In genomic region chr5:80487444-80487828, GRCh38 we compare ENCODE assay signal across 9 cellular contexts. TPM values are rescaled to one million over a fixed set of nuclear protein-coding genes. Genes with fewer than 3 reads are reported as not detected.
DNase-seq lines count a peak whose midpoint lies in the region; ATAC-seq and TF ChIP-seq lines count a peak whose summit lies in the region.
"Had no signal": no experiment of that assay in that cellular context is flagged by ENCODE, and none has a peak within 500 bp of the region (broad histone marks: within the 10 kb centered on the region; RNA-seq: fewer than 3 reads in every experiment).

No MANE protein-coding gene starts in this region.

- H3K14ac ChIP-seq in trophoblast cell (ENCODE audit: low read length), result no peak overlapping the region

- H4K91ac ChIP-seq in trophoblast cell (ENCODE audit: low read depth, low read length), result peak overlapping the region; percentile 64

- H2BK5ac ChIP-seq in trophoblast cell (ENCODE audit: low read depth, low read length, poor library complexity), result peak overlapping the region; percentile 37

- peak overlapping the region; percentile 15 for H3K9ac ChIP-seq in trophoblast cell (ENCODE audit: low read length)

- no peak overlapping the region for H2AK5ac ChIP-seq in trophoblast cell (ENCODE audit: low read length)

- DNase-seq in SJCRH30 (no peak), esophagus squamous epithelium (lab: John Stamatoyannopoulos, UW) (no peak), trophoblast cell (no peak), GM19238 (ENCODE audit: insufficient read length, low spot score) (no peak), NCI-H146 treated with DMSO at 0.1 percent for 48 hours (lab: John Stamatoyannopoulos, UW; ENCODE audit: unreplicated experiment) (no peak)

- H4K12ac ChIP-seq in trophoblast cell (ENCODE audit: low read depth, low read length), result peak overlapping the region; percentile 39

- no peaks in the 10 kb centered on the region for H3K36me3 ChIP-seq in DOHH2 (ENCODE audit: control insufficient read depth, low read length)
- peaks cover 31% of the 10 kb centered on the region for H3K36me3 ChIP-seq in SJCRH30
- peaks cover 0 to 13% (median 0%) of the 10 kb centered on the region in 3 donors for H3K36me3 ChIP-seq in esophagus squamous epithelium
- H3K36me3 ChIP-seq in trophoblast cell (ENCODE audit: control insufficient read depth in 1 of 2, insufficient read depth in 2 of 2, low read length in 2 of 2), result peaks cover 2 to 7% of the 10 kb centered on the region in 2 experiments

- H3K27ac ChIP-seq in DOHH2 (ENCODE audit: low read depth, low read length) (no peak overlapping the region), SJCRH30 (peak overlapping the region; percentile 85), esophagus squamous epithelium (peak overlapping the region; percentile 78 to 86 (median 86)), trophoblast cell (ENCODE audit: low read depth, low read length) (peak overlapping the region; percentile 93)

- TF ChIP-seq POLR2A in esophagus squamous epithelium (IDR thresholded peaks at IDR 0.05), result no peak

- peak overlapping the region; percentile 51 for H3K18ac ChIP-seq in trophoblast cell (ENCODE audit: low read length)

- no peak overlapping the region for H3K4ac ChIP-seq in trophoblast cell (ENCODE audit: low read depth, low read length)

- no peak for ATAC-seq in HG02610 (IDR thresholded peaks at IDR 0.05; ENCODE audit: unreplicated experiment)
- no peak for ATAC-seq in GM19035 (IDR thresholded peaks at IDR 0.05; ENCODE audit: unreplicated experiment)

- peaks cover 12% of the 10 kb centered on the region for H3K79me1 ChIP-seq in trophoblast cell (ENCODE audit: low read length)

- peaks cover 8% of the 10 kb centered on the region; the same call in 1 of the 2 replicates for H3F3A ChIP-seq in DOHH2 (ENCODE audit: control insufficient read depth, insufficient read depth)

- intact Hi-C loops in esophagus squamous epithelium (cut with DNase I), result loop anchor here (10.0 kb wide), 1 partner anchor 177 kb away; no protein-coding TSS in a partner anchor

- H3K4me3 ChIP-seq in DOHH2 (ENCODE audit: low read length), result peak overlapping the region; percentile 77
- H3K4me3 ChIP-seq in SJCRH30, result peak overlapping the region; percentile 62
- peak overlapping the region; percentile 57 to 72 (median 67) for H3K4me3 ChIP-seq in esophagus squamous epithelium
- H3K4me3 ChIP-seq in trophoblast cell (ENCODE audit: low read depth, low read length), result peak overlapping the region; percentile 83

- TF ChIP-seq CTCF in DOHH2 (IDR thresholded peaks at IDR 0.05; ENCODE audit: low read depth, low read length, poor library complexity, severe bottlenecking) (no peak), esophagus squamous epithelium (IDR thresholded peaks at IDR 0.05) (no peak)

- WGBS in esophagus squamous epithelium, 2 donors, result 62% methylated on average over 18 of the region's 18 CpGs
- no CpG with 5 or more reads among the region's 18 CpGs for WGBS in trophoblast cell (ENCODE audit: extremely low coverage, insufficient coverage, insufficient read length)

- H3K4me1 ChIP-seq in DOHH2 (ENCODE audit: control insufficient read depth, low read length) (peaks cover 8% of the 10 kb centered on the region), SJCRH30 (peaks cover 5% of the 10 kb centered on the region), esophagus squamous epithelium (peaks cover 0 to 25% (median 9%) of the 10 kb centered on the region in 3 donors), trophoblast cell (ENCODE audit: control insufficient read depth in 1 of 2, insufficient read depth in 2 of 2, low read length in 2 of 2) (peaks cover 6 to 10% of the 10 kb centered on the region in 2 experiments)

- peak overlapping the region; percentile 85 for H4K8ac ChIP-seq in trophoblast cell (ENCODE audit: low read depth, low read length)

- no peak overlapping the region for H2BK12ac ChIP-seq in trophoblast cell (ENCODE audit: low read length)

- H3K79me2 ChIP-seq in DOHH2 (ENCODE audit: control insufficient read depth, low read length), result no peaks in the 10 kb centered on the region
- H3K79me2 ChIP-seq in trophoblast cell (ENCODE audit: control insufficient read depth, insufficient read depth, low read length, poor library complexity), result no peaks in the 10 kb centered on the region

- H2AFZ ChIP-seq in trophoblast cell (ENCODE audit: insufficient read depth, low read length, poor library complexity), result peak overlapping the region; percentile 75

- no peak overlapping the region for H3K23ac ChIP-seq in trophoblast cell (ENCODE audit: low read length)

- H3K9me3 ChIP-seq in DOHH2 (ENCODE audit: control insufficient read depth, insufficient read depth, low read length) (no peaks in the 10 kb centered on the region), SJCRH30 (replicated peaks) (no peaks in the 10 kb centered on the region), esophagus squamous epithelium (peaks cover 0 to 6% (median 0%) of the 10 kb centered on the region in 3 donors), trophoblast cell (ENCODE audit: insufficient read depth, low read depth, low read length) (no peaks in the 10 kb centered on the region)

- H2BK120ac ChIP-seq in trophoblast cell (ENCODE audit: insufficient read depth, low read length, poor library complexity), result peak overlapping the region; percentile 10

- peak overlapping the region; percentile 83 for H3K4me2 ChIP-seq in DOHH2 (ENCODE audit: low read length)
- peak overlapping the region; percentile 98 for H3K4me2 ChIP-seq in trophoblast cell (ENCODE audit: low read length)

- H3K27me3 ChIP-seq in DOHH2 (ENCODE audit: control insufficient read depth, low read length) (no peaks in the 10 kb centered on the region), SJCRH30 (no peaks in the 10 kb centered on the region), esophagus squamous epithelium (no peaks in the 10 kb centered on the region), trophoblast cell (ENCODE audit: insufficient read depth, low read length) (no peaks in the 10 kb centered on the region)

- H4K20me1 ChIP-seq in DOHH2 (ENCODE audit: control insufficient read depth, insufficient read depth, low read depth, low read length), result no peaks in the 10 kb centered on the region

- no peaks in the 10 kb centered on the region for H3K9me2 ChIP-seq in DOHH2 (replicated peaks; ENCODE audit: control insufficient read depth, low read length)

RNA-seq across cellular contexts. Expression of gene FAM151B, which starts 0.5 kb away (rescaled TPM):
- 9.1 and 9.2 TPM in 2 replicates for total RNA-seq in SJCRH30 (2014; rRNA removed; shearing (Covaris generic))
- total RNA-seq in esophagus squamous epithelium, result 1 to 10 TPM in 1 of 4 donors, under 1 TPM in 3; 0.38 to 3.6 (median 0.84) TPM
- 1.4 and 1.7 TPM in 2 replicates for polyA plus RNA-seq in trophoblast cell (2013)
- total RNA-seq: T-helper 1 cell treated with Interleukin-12 subunit alpha and Interleukin-12 subunit beta and Interleukin-4 antibody, amounts not matched to agents 30 ng/mL and 1 ng/mL, for 36 hours had no signal
